In the genomic region with DNA sequence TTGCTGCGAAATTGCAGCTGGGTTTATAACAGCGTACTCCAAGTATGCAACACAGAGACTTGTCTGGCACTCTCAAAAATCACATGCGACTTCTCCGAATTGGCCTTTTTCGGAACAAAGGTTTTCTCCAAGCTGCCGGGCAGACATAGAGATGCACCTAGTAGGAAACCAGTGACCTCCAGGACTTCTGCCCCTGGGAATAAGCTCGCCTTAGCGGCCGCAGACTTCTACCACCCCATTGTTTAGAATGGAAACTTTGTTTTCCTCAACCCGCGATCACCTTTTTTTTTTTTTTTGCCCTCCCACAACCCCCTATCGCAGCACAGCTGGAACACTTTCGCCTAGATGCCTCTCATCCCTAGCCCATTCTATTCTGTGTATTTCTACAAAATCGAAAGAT, we compare ENCODE assay signal across 11 cellular contexts. TPM values are rescaled to one million over a fixed set of nuclear protein-coding genes. Genes with fewer than 3 reads are reported as not detected.
DNase-seq lines count a peak whose midpoint lies in the region; ATAC-seq, FAIRE-seq and TF ChIP-seq lines count a peak whose summit lies in the region.
"Had no signal": no experiment of that assay in that cellular context is flagged by ENCODE, and none has a peak within 500 bp of the region (broad histone marks: within the 10 kb centered on the region; RNA-seq: fewer than 3 reads in every experiment).

No MANE protein-coding gene starts in this region.

- ATAC-seq in gastrocnemius medialis = no peak

- peak overlapping the region; percentile 63 to 74 for H3K9ac ChIP-seq in kidney (ENCODE audit: low read length in 2 of 2)

- H3K27me3 Mint-ChIP-seq in Caco-2 (ENCODE audit: insufficient read depth, unreplicated experiment) = no peaks in the 10 kb centered on the region

- H3K4me3 ChIP-seq in Caco-2 (ENCODE audit: low read depth, low read length) (peak overlapping the region; percentile 47), Peyer's patch (peak overlapping the region in 2 of 4 donors; percentile 34 to 38), kidney (ENCODE audit: low read length in 2 of 2) (peak overlapping the region; percentile 67 to 68), gastrocnemius medialis (peak overlapping the region; percentile 47 to 56 (median 52))

- no peak for TF ChIP-seq POLR2A in Peyer's patch (IDR thresholded peaks at IDR 0.05)
- no peak for TF ChIP-seq POLR2A in gastrocnemius medialis (IDR thresholded peaks at IDR 0.05)

- peak overlapping the region; percentile 31 for H3K27ac Mint-ChIP-seq in Caco-2 (ENCODE audit: unreplicated experiment)
- H3K27ac Mint-ChIP-seq: activated naive CD8-positive, alpha-beta T cell treated with anti-CD3 and anti-CD28 coated beads, Interleukin-2, amount 50 U/mL, for 24 hours had no signal

- no peak for TF ChIP-seq CTCF in Caco-2 (IDR thresholded peaks at IDR 0.05; ENCODE audit: insufficient read depth in 1 of 2, low read depth in 1 of 2, low read length in 1 of 2, severe bottlenecking in 1 of 2, unreplicated experiment in 1 of 2)
- no peak for TF ChIP-seq CTCF in Peyer's patch (IDR thresholded peaks at IDR 0.05)
- TF ChIP-seq CTCF in kidney (IDR thresholded peaks at IDR 0.05; ENCODE audit: borderline replicate concordance, extremely low read depth, insufficient read depth) = no peak
- TF ChIP-seq CTCF in gastrocnemius medialis (IDR thresholded peaks at IDR 0.05 in 4 of 5, conservative IDR thresholded peaks at IDR 0.05 in 1 of 5) = no peak

- H3K27me3 ChIP-seq in Caco-2 (replicated peaks; ENCODE audit: control insufficient read depth, insufficient read depth, low read length) = peaks cover 2% of the 10 kb centered on the region
- peaks cover 4 to 28% of the 10 kb centered on the region in 2 donors for H3K27me3 ChIP-seq in Peyer's patch
- peaks cover 0 to 6% (median 3%) of the 10 kb centered on the region in 3 donors for H3K27me3 ChIP-seq in gastrocnemius medialis

- H3K4me1 Mint-ChIP-seq in Caco-2 (ENCODE audit: low read depth, unreplicated experiment) = no peaks in the 10 kb centered on the region

- intact Hi-C loops in Caco-2 (cut with micrococcal nuclease; ENCODE audit: unreplicated experiment) (no loop called here), kidney (cut with DNase I) (loop anchor here (10.0 kb wide), 1 partner anchor 1324 kb away; no protein-coding TSS in a partner anchor), gastrocnemius medialis (cut with DNase I; ENCODE audit: low total_unique reads) (loop anchor here (10.0 kb wide), 1 partner anchor 1504 kb away; no protein-coding TSS in a partner anchor)

- no peaks in the 10 kb centered on the region for H3K9me3 Mint-ChIP-seq in Caco-2 (ENCODE audit: unreplicated experiment)
- H3K9me3 Mint-ChIP-seq: activated naive CD8-positive, alpha-beta T cell treated with anti-CD3 and anti-CD28 coated beads, Interleukin-2, amount 50 U/mL, for 24 hours; naive thymus-derived CD8-positive, alpha-beta T cell had no signal

- POLR2A ChIA-PET in Caco-2 (lab: Charles Lee) = no interaction called here

- peak overlapping the region; percentile 74 for H3K4me3 Mint-ChIP-seq in Caco-2 (ENCODE audit: unreplicated experiment)

- DNase-seq in Caco-2 (no peak), Peyer's patch (peak in 2 of 3 donors; percentile 34 to 46), kidney (no peak), gastrocnemius medialis (peak; percentile 2 to 20), epidermal melanocyte (ENCODE audit: insufficient read length, low spot score) (no peak), T1000 (lab: John Stamatoyannopoulos, UW) (no peak), Kasumi-1 (lab: John Stamatoyannopoulos, UW) (no peak), dedifferentiated amniotic fluid mesenchymal stem cell (ENCODE audit: extremely low spot score) (no peak)

- in situ Hi-C loops in gastrocnemius medialis (cut with MboI; ENCODE audit: low sequenced_read_pairs in 4 of 4) = loop anchor here in 3 of 4 donors (10.0 to 25.0 kb wide), 5 partner anchors 908 to 1417 kb away; a partner anchor contains a TSS

- H3K36me3 Mint-ChIP-seq in Caco-2 (ENCODE audit: insufficient read depth, unreplicated experiment) = no peaks in the 10 kb centered on the region

- no peak for FAIRE-seq in kidney (lab: Jason Lieb, UNC)

- CTCF ChIA-PET in Caco-2 (lab: Charles Lee) = interaction anchor here (0.6 to 1.7 kb wide), 9 partner anchors 10 to 1035 kb away, joined by 3 to 13 read pairs (median 3); a partner anchor contains a TSS

- H3K4me1 ChIP-seq in Caco-2 (peaks cover 11% of the 10 kb centered on the region), Peyer's patch (peaks cover 3 to 26% (median 6%) of the 10 kb centered on the region in 4 donors), kidney (ENCODE audit: control insufficient read depth in 1 of 2, insufficient read depth in 1 of 2, low read depth in 1 of 2, low read length in 2 of 2) (peaks cover 0 to 4% of the 10 kb centered on the region in 2 donors), gastrocnemius medialis (peaks cover 45 to 68% of the 10 kb centered on the region in 2 donors)

- H3K9me3 ChIP-seq in Caco-2 = no peaks in the 10 kb centered on the region
- no peaks in the 10 kb centered on the region for H3K9me3 ChIP-seq in Peyer's patch
- H3K9me3 ChIP-seq in kidney (ENCODE audit: control insufficient read depth in 1 of 2, low read length in 2 of 2) = no peaks in the 10 kb centered on the region
- no peaks in the 10 kb centered on the region for H3K9me3 ChIP-seq in gastrocnemius medialis

- H3K27ac ChIP-seq in Peyer's patch (peak overlapping the region in 3 of 4 donors; percentile 17 to 75 (median 59)), kidney (ENCODE audit: low read depth in 2 of 2, low read length in 2 of 2) (peak overlapping the region; percentile 60 to 94), gastrocnemius medialis (peak overlapping the region; percentile 90 to 99 (median 95))

- H3K36me3 ChIP-seq in Caco-2 (ENCODE audit: control insufficient read depth, insufficient read depth, low read length) (no peaks in the 10 kb centered on the region), Peyer's patch (no peaks in the 10 kb centered on the region), kidney (ENCODE audit: control insufficient read depth in 1 of 2, insufficient read depth in 2 of 2, low read length in 2 of 2) (no peaks in the 10 kb centered on the region), gastrocnemius medialis (no peaks in the 10 kb centered on the region)

- no TSS peak for BruUV-seq in Caco-2 (replicated peaks; lab: Mats Ljungman, UMichigan)

RNA-seq across cellular contexts. Expression of a gene that starts 4.9 kb away (rescaled TPM):
- total RNA-seq in Caco-2 (2022) = 7.8 and 9.5 TPM in 2 replicates
- total RNA-seq in Peyer's patch = 10 to 100 TPM; 15.7 to 28.4 (median 19.8) TPM
- total RNA-seq in kidney = 16.3 TPM
- 17.9 TPM for polyA plus RNA-seq in kidney (ENCODE audit: insufficient read depth, low read depth, low replicate concordance)
- 10 to 100 TPM; 24.6 to 61.2 (median 40.0) TPM for total RNA-seq in gastrocnemius medialis
- total RNA-seq: naive thymus-derived CD8-positive, alpha-beta T cell had no signal

RNA-seq across cellular contexts. Expression of a gene that starts 6.0 kb away (rescaled TPM):
- total RNA-seq in Caco-2 (2022) (0.53 and 0.73 TPM in 2 replicates), Peyer's patch (not detected), kidney (5.2 TPM), gastrocnemius medialis (1 to 10 TPM; 5.1 to 7.9 (median 6.4) TPM)
- 5.5 TPM for polyA plus RNA-seq in kidney (ENCODE audit: insufficient read depth, low read depth, low replicate concordance)
- total RNA-seq: naive thymus-derived CD8-positive, alpha-beta T cell had no signal
- polyA plus RNA-seq: immature natural killer cell; naive thymus-derived CD8-positive, alpha-beta T cell had no signal

RNA-seq across cellular contexts. Expression of a gene that starts 13.7 kb away (rescaled TPM):
- total RNA-seq in Caco-2 (2022) (14.4 and 16.7 TPM in 2 replicates), Peyer's patch (10 to 100 TPM; 25.7 to 71.2 (median 46.1) TPM), kidney (36.8 TPM), gastrocnemius medialis (10 to 100 TPM; 18.9 to 30.3 (median 19.5) TPM)
- 36.7 TPM for polyA plus RNA-seq in kidney (ENCODE audit: insufficient read depth, low read depth, low replicate concordance)
- total RNA-seq: naive thymus-derived CD8-positive, alpha-beta T cell had no signal

RNA-seq across cellular contexts. Expression of a gene that starts 20.9 kb away (rescaled TPM):
- total RNA-seq in Caco-2 (2022) = 0.68 and 1.3 TPM in 2 replicates
- not detected for total RNA-seq in Peyer's patch
- total RNA-seq in kidney = 0.44 TPM
- 0.17 TPM for polyA plus RNA-seq in kidney (ENCODE audit: insufficient read depth, low read depth, low replicate concordance)
- 1 to 10 TPM in 3 of 4 donors, under 1 TPM in 1; 0.82 to 2.4 (median 1.7) TPM for total RNA-seq in gastrocnemius medialis
- total RNA-seq: naive thymus-derived CD8-positive, alpha-beta T cell had no signal
- polyA plus RNA-seq: immature natural killer cell; naive thymus-derived CD8-positive, alpha-beta T cell had no signal

RNA-seq across cellular contexts. Expression of a gene that starts 22.6 kb away (rescaled TPM):
- 19.7 and 19.9 TPM in 2 replicates for total RNA-seq in Caco-2 (2022)
- 10 to 100 TPM in 1 of 4 donors, 1 to 10 TPM in 3; 3.3 to 11.8 (median 5.7) TPM for total RNA-seq in Peyer's patch
- 31.3 TPM for total RNA-seq in kidney
- 23.8 TPM for polyA plus RNA-seq in kidney (ENCODE audit: insufficient read depth, low read depth, low replicate concordance)
- 10 to 100 TPM in 1 of 4 donors, 1 to 10 TPM in 3; 5.3 to 12.8 (median 8.6) TPM for total RNA-seq in gastrocnemius medialis
- total RNA-seq: naive thymus-derived CD8-positive, alpha-beta T cell had no signal
- polyA plus RNA-seq: naive thymus-derived CD8-positive, alpha-beta T cell had no signal

Comparison
In these comparisons a context has a peak if more than half of its experiments do, and no peak if none do; other contexts are left out.
1. DNase-seq: peak in Peyer's patch (2 of 3) and gastrocnemius medialis (2 of 2); none in Caco-2 (0 of 2), kidney (single experiment), epidermal melanocyte (single experiment), T1000 (single experiment), Kasumi-1 (0 of 2) and dedifferentiated amniotic fluid mesenchymal stem cell (single experiment).
2. Peak in every context shown above with its lines, with median percentiles within 50 percentile points of each other: H3K27ac ChIP-seq.